ENCODE assay signal across 8 cellular contexts in the genomic region with DNA sequence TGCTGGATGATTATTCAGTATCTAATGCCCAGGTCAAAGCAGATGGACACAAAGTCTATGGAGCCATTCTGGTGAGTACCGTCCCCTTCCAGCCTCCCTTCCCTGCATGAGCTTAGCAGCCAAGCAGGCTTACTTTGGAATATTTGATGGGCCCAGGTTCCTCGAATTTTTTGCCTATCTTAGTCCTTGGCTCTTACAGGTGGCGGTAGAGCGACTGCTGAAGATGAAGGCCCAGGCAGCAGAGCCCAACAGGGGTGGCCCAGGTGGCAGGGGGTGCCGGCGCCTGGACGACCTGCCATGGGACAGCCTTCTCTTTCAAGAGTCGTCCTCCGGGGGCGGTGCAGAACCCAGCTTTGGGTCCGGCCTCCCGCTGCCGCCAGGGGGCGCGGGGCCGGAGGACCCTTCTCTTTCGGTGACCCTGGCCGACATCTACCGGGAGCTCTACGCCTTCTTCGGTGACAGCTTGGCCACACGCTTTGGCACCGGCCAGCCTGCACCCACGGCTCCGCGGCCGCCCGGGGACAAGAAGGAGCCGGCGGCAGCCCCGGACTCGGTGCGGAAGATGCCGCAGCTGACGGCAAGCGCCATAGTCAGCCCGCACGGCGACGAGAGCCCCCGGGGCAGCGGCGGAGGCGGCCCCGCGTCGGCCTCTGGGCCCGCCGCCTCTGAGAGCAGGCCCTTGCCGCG. TPM values are rescaled to one million over a fixed set of nuclear protein-coding genes. Genes with fewer than 3 reads are reported as not detected.
A peak's percentile ranks its signal among the peaks of the same experiment; 100 is the strongest.
DNase-seq lines count a peak whose midpoint lies in the region; ATAC-seq and TF ChIP-seq lines count a peak whose summit lies in the region.

No MANE protein-coding gene starts in this region.

- no peaks in the 10 kb centered on the region for H3K27me3 ChIP-seq in right lobe of liver

- peak; percentile 20 to 83 (median 66) for DNase-seq in C1 segment of cervical spinal cord (lab: John Stamatoyannopoulos, UW)
- DNase-seq in NCI-H748 (lab: John Stamatoyannopoulos, UW; ENCODE audit: unreplicated experiment): peak; percentile 87
- peak; percentile 91 for DNase-seq in activated CD4-positive, alpha-beta memory T cell treated with anti-CD3 and anti-CD28 coated beads for 36 hours
- peak; percentile 54 to 83 for DNase-seq in dermis microvascular lymphatic vessel endothelial cell (ENCODE audit: low read depth in 2 of 2)
- DNase-seq in right lobe of liver: peak; percentile 87 to 90 (median 90)
- peak; percentile 76 to 79 for DNase-seq in stimulated activated CD4-positive, alpha-beta T cell treated with anti-CD3 and anti-CD28 coated beads, Interleukin-4, amount 100 ng/mL, for 4 hours

- H3K27me3 Mint-ChIP-seq in activated CD4-positive, alpha-beta memory T cell treated with anti-CD3 and anti-CD28 coated beads for 36 hours: no peaks in the 10 kb centered on the region

- POLR2A ChIA-PET in activated CD4-positive, alpha-beta memory T cell treated with anti-CD3 and anti-CD28 coated beads for 36 hours (lab: Charles Lee): interaction anchor here (0.8 to 7.7 kb wide), 20 partner anchors 9 to 195 kb away, joined by 3 to 96 read pairs (median 8); partner anchors contain the start of genes INTS5, LBHD1, NXF1 and POLR2G

- peak; percentile 89 to 96 (median 93) for TF ChIP-seq CTCF in right lobe of liver (IDR thresholded peaks at IDR 0.05)

- peaks cover 0 to 29% (median 8%) of the 10 kb centered on the region in 4 donors for H3K4me1 ChIP-seq in right lobe of liver

- TF ChIP-seq POLR2A in right lobe of liver (IDR thresholded peaks at IDR 0.05): no peak

- peak; percentile 61 for ATAC-seq in GM19324 (IDR thresholded peaks at IDR 0.05; ENCODE audit: low FRiP score, unreplicated experiment)
- ATAC-seq in HG03460 (IDR thresholded peaks at IDR 0.05; ENCODE audit: unreplicated experiment): peak; percentile 59
- peak; percentile 79 to 86 (median 83) for ATAC-seq in right lobe of liver

- CTCF ChIA-PET in activated CD4-positive, alpha-beta memory T cell treated with anti-CD3 and anti-CD28 coated beads for 36 hours (lab: Charles Lee): interaction anchor here (0.6 to 4.1 kb wide), 51 partner anchors 10 to 372 kb away, joined by 3 to 89 read pairs (median 5); partner anchors contain the start of genes B3GAT3, C11orf98, CSKMT and EEF1G

- peak overlapping the region; percentile 79 for H3K4me3 Mint-ChIP-seq in activated CD4-positive, alpha-beta memory T cell treated with anti-CD3 and anti-CD28 coated beads for 36 hours

- no peaks in the 10 kb centered on the region for H3K9me3 Mint-ChIP-seq in activated CD4-positive, alpha-beta memory T cell treated with anti-CD3 and anti-CD28 coated beads for 36 hours

- H3K27ac ChIP-seq in right lobe of liver: peak overlapping the region; percentile 86 to 97 (median 91)

- H3K4me3 ChIP-seq in right lobe of liver: peak overlapping the region; percentile 97 to 99 (median 98)

- H3K9me3 ChIP-seq in right lobe of liver: no peaks in the 10 kb centered on the region

- peak overlapping the region; percentile 88 for H3K27ac Mint-ChIP-seq in activated CD4-positive, alpha-beta memory T cell treated with anti-CD3 and anti-CD28 coated beads for 36 hours

- intact Hi-C loops in activated CD4-positive, alpha-beta memory T cell treated with anti-CD3 and anti-CD28 coated beads for 36 hours (cut with micrococcal nuclease): loop anchor here (1.0 kb wide), 7 partner anchors 15 to 95 kb away; partner anchors contain the start of genes HNRNPUL2, NXF1, TAF6L and WDR74
- intact Hi-C loops in right lobe of liver (cut with DNase I): loop anchor here in 1 of 2 donors (10.0 kb wide), 1 partner anchor 68 kb away; no protein-coding TSS in a partner anchor

- H3K36me3 ChIP-seq in right lobe of liver: peaks cover 0 to 22% (median 9%) of the 10 kb centered on the region in 4 donors

- H3K4me1 Mint-ChIP-seq in activated CD4-positive, alpha-beta memory T cell treated with anti-CD3 and anti-CD28 coated beads for 36 hours (ENCODE audit: low read depth): peaks cover 36% of the 10 kb centered on the region

- H3K36me3 Mint-ChIP-seq in activated CD4-positive, alpha-beta memory T cell treated with anti-CD3 and anti-CD28 coated beads for 36 hours: peaks cover 18% of the 10 kb centered on the region

- 3% methylated on average over 15 of the region's 51 CpGs for WGBS in right lobe of liver (ENCODE audit: insufficient coverage, low coverage, low lambda C conversion rate, missing lambda C conversion rate)

RNA-seq across cellular contexts. Expression of gene TMEM179B, which starts 0.7 kb away (rescaled TPM):
- total RNA-seq in activated CD4-positive, alpha-beta memory T cell treated with anti-CD3 and anti-CD28 coated beads for 36 hours: 10 to 100 TPM; 25.0 to 25.5 TPM
- total RNA-seq in dermis microvascular lymphatic vessel endothelial cell (20.2 and 30.2 TPM in 2 replicates), right lobe of liver (10 to 100 TPM; 23.9 to 47.6 (median 29.1) TPM)

RNA-seq across cellular contexts. Expression of gene TMEM223, which starts 5.3 kb away (rescaled TPM):
- 10 to 100 TPM in 1 of 2 experiments, 1 to 10 TPM in 1; 9.2 to 10.2 TPM for total RNA-seq in activated CD4-positive, alpha-beta memory T cell treated with anti-CD3 and anti-CD28 coated beads for 36 hours
- 10.4 and 12.0 TPM in 2 replicates for total RNA-seq in dermis microvascular lymphatic vessel endothelial cell
- total RNA-seq in right lobe of liver: 10 to 100 TPM in 2 of 6 experiments, 1 to 10 TPM in 4; 6.6 to 26.4 (median 8.2) TPM

RNA-seq across cellular contexts. Expression of gene TAF6L, which starts 15.3 kb away (rescaled TPM):
- 10 to 100 TPM; 11.9 to 12.0 TPM for total RNA-seq in activated CD4-positive, alpha-beta memory T cell treated with anti-CD3 and anti-CD28 coated beads for 36 hours
- total RNA-seq in dermis microvascular lymphatic vessel endothelial cell: 23.9 and 37.4 TPM in 2 replicates
- total RNA-seq in right lobe of liver: 10 to 100 TPM; 11.9 to 19.3 (median 16.0) TPM

RNA-seq across cellular contexts. Expression of gene NXF1, which starts 18.8 kb away (rescaled TPM):
- total RNA-seq in activated CD4-positive, alpha-beta memory T cell treated with anti-CD3 and anti-CD28 coated beads for 36 hours: 10 to 100 TPM; 70.8 to 83.6 TPM
- total RNA-seq in dermis microvascular lymphatic vessel endothelial cell (9.5 and 18.1 TPM in 2 replicates), right lobe of liver (10 to 100 TPM; 24.7 to 42.9 (median 32.3) TPM)

RNA-seq across cellular contexts. Expression of gene POLR2G, which starts 25.1 kb away (rescaled TPM):
- total RNA-seq in activated CD4-positive, alpha-beta memory T cell treated with anti-CD3 and anti-CD28 coated beads for 36 hours: 100 to 1,000 TPM; 116 to 124 TPM
- 65.0 and 67.8 TPM in 2 replicates for total RNA-seq in dermis microvascular lymphatic vessel endothelial cell
- 10 to 100 TPM; 23.8 to 37.4 (median 26.6) TPM for total RNA-seq in right lobe of liver

Comparison
In these comparisons a context has a peak if more than half of its experiments do, and no peak if none do; other contexts are left out.
1. Peak in every context shown above with its lines: DNase-seq, ATAC-seq, H3K4me3 ChIP-seq and H3K27ac ChIP-seq.